9 cellular contexts compared by ENCODE assay signal in genomic region chr7:142384508-142384922, GRCh38.
DNase-seq lines count a peak whose midpoint lies in the region; ATAC-seq, FAIRE-seq and TF ChIP-seq lines count a peak whose summit lies in the region.
"Had no signal": no experiment of that assay in that cellular context is flagged by ENCODE, and none has a peak within 500 bp of the region (broad histone marks: within the 10 kb centered on the region; RNA-seq: fewer than 3 reads in every experiment).

No MANE protein-coding gene starts in this region.

- in situ Hi-C loops in GM12878 (cut with MboI) = no loop called here

- no peak for TF ChIP-seq EP300 in GM12878 (IDR thresholded peaks at IDR 0.05; ENCODE audit: borderline replicate concordance in 1 of 2, control insufficient read depth in 1 of 2, low read depth in 2 of 2, low read length in 2 of 2)

- RAD21 ChIA-PET in GM12878 (lab: Charles Lee; ENCODE audit: unreplicated experiment) = no interaction called here

- CTCF ChIA-PET in PC-3 (lab: Charles Lee) (no interaction called here), GM12878 (lab: Yijun Ruan, JAX) (interaction anchor here (0.7 to 2.1 kb wide), 6 partner anchors 9 to 40 kb away, joined by 3 to 9 read pairs (median 5); no protein-coding TSS in a partner anchor)

- SMC1A ChIA-PET in GM12878 (lab: Charles Lee; ENCODE audit: uncharacterized antibody, unreplicated experiment) = interaction anchor here (1.8 kb wide), 1 partner anchor 28 kb away, joined by 4 read pairs; no protein-coding TSS in a partner anchor

- FAIRE-seq in GM12878 (lab: Jason Lieb, UNC) = no peak

- TF ChIP-seq POLR2A in GM12878 (IDR thresholded peaks at IDR 0.05; ENCODE audit: low read depth, low read length) (no peak), spleen (IDR thresholded peaks at IDR 0.05) (no peak)

- H3K9me3 ChIP-seq in PC-3 (ENCODE audit: low read length) = no peaks in the 10 kb centered on the region
- H3K9me3 ChIP-seq in GM12878 (replicated peaks; ENCODE audit: control insufficient read depth, insufficient read depth, low read length) = no peaks in the 10 kb centered on the region
- H3K9me3 ChIP-seq in spleen = no peaks in the 10 kb centered on the region

- WGBS in GM12878 (ENCODE audit: insufficient coverage, insufficient replicate concordance, low lambda C conversion rate, missing lambda C conversion rate) = 5% methylated on average over 11 of the region's 11 CpGs
- 19 to 31% (median 21%) methylated on average over 9 to 11 of the region's 11 CpGs for WGBS in spleen, 5 donors

- H3K27ac ChIP-seq in PC-3 (ENCODE audit: low read length) (peak overlapping the region; percentile 93), GM12878 (ENCODE audit: control insufficient read depth, insufficient read depth) (no peak overlapping the region), spleen (peak overlapping the region in 3 of 8 donors; percentile 13 to 51 (median 33))
- H3K27ac ChIP-seq: 22Rv1 had no signal

- DNase-seq in NCI-H82 (lab: John Stamatoyannopoulos, UW) (peak; percentile 34), NCI-H82 treated with DMSO at 0.1 percent for 48 hours (lab: John Stamatoyannopoulos, UW; ENCODE audit: unreplicated experiment) (no peak), PC-3 (peak; percentile 90), GM12878 (ENCODE audit: low read depth, low spot score) (no peak), spleen (no peak), cardiac septum (ENCODE audit: low spot score) (no peak)
- peak; percentile 12 for DNase-seq in stimulated activated CD4-positive, alpha-beta T cell treated with anti-CD3 and anti-CD28 coated beads, Interleukin-2, amount 100 ng/mL, for 4 hours (ENCODE audit: low read depth)

- H3K9me2 ChIP-seq in PC-3 (replicated peaks; ENCODE audit: low read length) = no peaks in the 10 kb centered on the region

- no peaks in the 10 kb centered on the region for H3K27me3 ChIP-seq in PC-3 (ENCODE audit: low read length)
- no peaks in the 10 kb centered on the region; a peak in 1 of 4 replicates for H3K27me3 ChIP-seq in GM12878 (replicated peaks in 1 of 2; ENCODE audit: control insufficient read depth in 2 of 2, insufficient read depth in 2 of 2, low read length in 1 of 2)
- no peaks in the 10 kb centered on the region for H3K27me3 ChIP-seq in spleen (replicated peaks in 1 of 7)

- ATAC-seq in PC-3 = peak; percentile 94
- ATAC-seq in GM12878 = peak; percentile 51
- ATAC-seq in GM18519 (IDR thresholded peaks at IDR 0.05; ENCODE audit: low FRiP score, unreplicated experiment) = no peak

- BruUV-seq in PC-3 (replicated peaks; lab: Mats Ljungman, UMichigan) (no TSS peak), GM12878 (replicated peaks; lab: Mats Ljungman, UMichigan) (no TSS peak)

- H4K20me1 ChIP-seq in PC-3 (ENCODE audit: low read length) (no peaks in the 10 kb centered on the region), GM12878 (ENCODE audit: control insufficient read depth, insufficient read depth) (no peaks in the 10 kb centered on the region; the same call in 1 of the 2 replicates)

- H3K4me1 ChIP-seq in PC-3 (ENCODE audit: insufficient read depth, low read length) = peaks cover 25% of the 10 kb centered on the region
- no peaks in the 10 kb centered on the region for H3K4me1 ChIP-seq in GM12878 (ENCODE audit: control insufficient read depth, insufficient read depth, low read length)
- H3K4me1 ChIP-seq in spleen = peaks cover 0 to 20% (median 7%) of the 10 kb centered on the region in 6 donors

- H3K36me3 ChIP-seq in PC-3 (ENCODE audit: low read depth, low read length) (no peaks in the 10 kb centered on the region), GM12878 (ENCODE audit: control insufficient read depth in 2 of 2, insufficient read depth in 2 of 2, low read length in 1 of 2) (no peaks in the 10 kb centered on the region), spleen (no peaks in the 10 kb centered on the region)

- intact Hi-C loops in PC-3 (cut with micrococcal nuclease) (loop anchor here (2.0 kb wide), 1 partner anchor 26 kb away; no protein-coding TSS in a partner anchor), GM12878 (cut with micrococcal nuclease; ENCODE audit: unreplicated experiment) (no loop called here), spleen (cut with DNase I; ENCODE audit: low total_unique reads) (no loop called here), cardiac septum (cut with DNase I) (no loop called here)

- POLR2A ChIA-PET in PC-3 (lab: Charles Lee; ENCODE audit: unreplicated experiment) = interaction anchor here (0.6 kb wide), 1 partner anchor 199 kb away, joined by 3 read pairs; no protein-coding TSS in a partner anchor
- POLR2A ChIA-PET in GM12878 (lab: Charles Lee) = no interaction called here

- H3K9ac ChIP-seq in PC-3 (ENCODE audit: low read length) = peak overlapping the region; percentile 58
- H3K9ac ChIP-seq in GM12878 (ENCODE audit: control insufficient read depth, insufficient read depth, low read length) = no peak overlapping the region

- H3K4me3 ChIP-seq in PC-3 (ENCODE audit: low read length) (peak overlapping the region; percentile 39), GM12878 (no peak overlapping the region), spleen (no peak overlapping the region)

- H3K4me2 ChIP-seq in PC-3 (ENCODE audit: low read length) (peak overlapping the region; percentile 76), GM12878 (ENCODE audit: control insufficient read depth, insufficient read depth) (no peak overlapping the region)

- TF ChIP-seq RAD21 in GM12878 (IDR thresholded peaks at IDR 0.05; ENCODE audit: insufficient read depth, low read depth, low read length) = no peak

- H2AFZ ChIP-seq in PC-3 (ENCODE audit: low read length) (peak overlapping the region; percentile 70), GM12878 (ENCODE audit: control insufficient read depth, low read depth, low read length) (peak overlapping the region; percentile 0)

- H3F3A ChIP-seq in PC-3 (ENCODE audit: low read length, unreplicated experiment) = peaks cover 8% of the 10 kb centered on the region

- TF ChIP-seq CTCF in PC-3 (conservative IDR thresholded peaks at IDR 0.05; ENCODE audit: low read depth, low read length) (no peak), GM12878 (IDR thresholded peaks at IDR 0.05 in 2 of 3, conservative IDR thresholded peaks at IDR 0.05 in 1 of 3; ENCODE audit: control insufficient read depth in 2 of 3, extremely low read depth in 1 of 3, insufficient read depth in 1 of 3, low read depth in 3 of 3, low read length in 3 of 3) (no peak), spleen (IDR thresholded peaks at IDR 0.05 in 8 of 11, conservative IDR thresholded peaks at IDR 0.05 in 3 of 11) (no peak)

- H3K79me2 ChIP-seq in PC-3 (ENCODE audit: low read length) (no peaks in the 10 kb centered on the region), GM12878 (ENCODE audit: control insufficient read depth, insufficient read depth, low read length) (no peaks in the 10 kb centered on the region)

TF ChIP-seq in GM12878, 131 proteins besides CTCF, POLR2A, EP300 and RAD21:
- TF ChIP-seq YBX1 (IDR thresholded peaks at IDR 0.05) = no peak
- TF ChIP-seq, protein P1, sequence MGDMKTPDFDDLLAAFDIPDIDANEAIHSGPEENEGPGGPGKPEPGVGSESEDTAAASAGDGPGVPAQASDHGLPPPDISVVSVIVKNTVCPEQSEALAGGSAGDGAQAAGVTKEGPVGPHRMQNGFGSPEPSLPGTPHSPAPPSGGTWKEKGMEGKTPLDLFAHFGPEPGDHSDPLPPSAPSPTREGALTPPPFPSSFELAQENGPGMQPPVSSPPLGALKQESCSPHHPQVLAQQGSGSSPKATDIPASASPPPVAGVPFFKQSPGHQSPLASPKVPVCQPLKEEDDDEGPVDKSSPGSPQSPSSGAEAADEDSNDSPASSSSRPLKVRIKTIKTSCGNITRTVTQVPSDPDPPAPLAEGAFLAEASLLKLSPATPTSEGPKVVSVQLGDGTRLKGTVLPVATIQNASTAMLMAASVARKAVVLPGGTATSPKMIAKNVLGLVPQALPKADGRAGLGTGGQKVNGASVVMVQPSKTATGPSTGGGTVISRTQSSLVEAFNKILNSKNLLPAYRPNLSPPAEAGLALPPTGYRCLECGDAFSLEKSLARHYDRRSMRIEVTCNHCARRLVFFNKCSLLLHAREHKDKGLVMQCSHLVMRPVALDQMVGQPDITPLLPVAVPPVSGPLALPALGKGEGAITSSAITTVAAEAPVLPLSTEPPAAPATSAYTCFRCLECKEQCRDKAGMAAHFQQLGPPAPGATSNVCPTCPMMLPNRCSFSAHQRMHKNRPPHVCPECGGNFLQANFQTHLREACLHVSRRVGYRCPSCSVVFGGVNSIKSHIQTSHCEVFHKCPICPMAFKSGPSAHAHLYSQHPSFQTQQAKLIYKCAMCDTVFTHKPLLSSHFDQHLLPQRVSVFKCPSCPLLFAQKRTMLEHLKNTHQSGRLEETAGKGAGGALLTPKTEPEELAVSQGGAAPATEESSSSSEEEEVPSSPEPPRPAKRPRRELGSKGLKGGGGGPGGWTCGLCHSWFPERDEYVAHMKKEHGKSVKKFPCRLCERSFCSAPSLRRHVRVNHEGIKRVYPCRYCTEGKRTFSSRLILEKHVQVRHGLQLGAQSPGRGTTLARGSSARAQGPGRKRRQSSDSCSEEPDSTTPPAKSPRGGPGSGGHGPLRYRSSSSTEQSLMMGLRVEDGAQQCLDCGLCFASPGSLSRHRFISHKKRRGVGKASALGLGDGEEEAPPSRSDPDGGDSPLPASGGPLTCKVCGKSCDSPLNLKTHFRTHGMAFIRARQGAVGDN (IDR thresholded peaks at IDR 0.05) = no peak

Comparison
In these comparisons a context has a peak if more than half of its experiments do, and no peak if none do; other contexts are left out.
1. DNase-seq: peak in NCI-H82 (single experiment), PC-3 (single experiment) and stimulated activated CD4-positive, alpha-beta T cell treated with anti-CD3 and anti-CD28 coated beads, Interleukin-2, amount 100 ng/mL, for 4 hours (single experiment); none in NCI-H82 treated with DMSO at 0.1 percent for 48 hours (single experiment), GM12878 (single experiment), spleen (single experiment) and cardiac septum (single experiment).